ENCODE assay signal across 8 cellular contexts in genomic region chr11:64866173-64866491, GRCh38.
DNase-seq lines count a peak whose midpoint lies in the region; ATAC-seq and TF ChIP-seq lines count a peak whose summit lies in the region.
"Had no signal": no experiment of that assay in that cellular context is flagged by ENCODE, and none has a peak within 500 bp of the region (broad histone marks: within the 10 kb centered on the region; RNA-seq: fewer than 3 reads in every experiment).

No MANE protein-coding gene starts in this region.

- H3K27me3 Mint-ChIP-seq in activated naive CD4-positive, alpha-beta T cell treated with anti-CD3 and anti-CD28 coated beads, Interleukin-2, amount 10 ng/mL, durations not matched to agents 7 days and 5 days, result no peaks in the 10 kb centered on the region

- peak overlapping the region; percentile 64 for H3K27ac ChIP-seq in epithelial cell of prostate
- peak overlapping the region; percentile 91 to 97 for H3K27ac ChIP-seq in tibial artery
- H3K27ac ChIP-seq: C4-2B had no signal

- peaks cover 93% of the 10 kb centered on the region for H3K4me1 Mint-ChIP-seq in activated naive CD4-positive, alpha-beta T cell treated with anti-CD3 and anti-CD28 coated beads, Interleukin-2, amount 10 ng/mL, durations not matched to agents 7 days and 5 days

- peaks cover 45% of the 10 kb centered on the region for H3K36me3 Mint-ChIP-seq in activated naive CD4-positive, alpha-beta T cell treated with anti-CD3 and anti-CD28 coated beads, Interleukin-2, amount 10 ng/mL, durations not matched to agents 7 days and 5 days

- no peak for DNase-seq in activated naive CD4-positive, alpha-beta T cell treated with anti-CD3 and anti-CD28 coated beads, Interleukin-2, amount 10 ng/mL, durations not matched to agents 7 days and 5 days
- DNase-seq in activated naive CD4-positive, alpha-beta T cell (lab: John Stamatoyannopoulos, UW), result no peak
- no peak for DNase-seq in epithelial cell of prostate (ENCODE audit: low read depth, low spot score)
- no peak for DNase-seq in tibial artery
- DNase-seq: activated CD8-positive, alpha-beta memory T cell treated with anti-CD3 and anti-CD28 coated beads for 24 hours had no signal

- peaks cover 0 to 12% (median 2%) of the 10 kb centered on the region in 3 donors for H3K36me3 ChIP-seq in tibial artery

- no peak overlapping the region for H3K4me3 Mint-ChIP-seq in activated naive CD4-positive, alpha-beta T cell treated with anti-CD3 and anti-CD28 coated beads, Interleukin-2, amount 10 ng/mL, durations not matched to agents 7 days and 5 days

- ATAC-seq in GM21576 (IDR thresholded peaks at IDR 0.05; ENCODE audit: unreplicated experiment) (no peak), HG02884 (IDR thresholded peaks at IDR 0.05; ENCODE audit: unreplicated experiment) (no peak)

- intact Hi-C loops in tibial artery (cut with DNase I; ENCODE audit: low total_unique reads), result no loop called here

- H3K9me3 Mint-ChIP-seq in activated naive CD4-positive, alpha-beta T cell treated with anti-CD3 and anti-CD28 coated beads, Interleukin-2, amount 10 ng/mL, durations not matched to agents 7 days and 5 days, result no peaks in the 10 kb centered on the region

- H3K4me3 ChIP-seq in tibial artery, result no peak overlapping the region

- H3K27me3 ChIP-seq in tibial artery, result no peaks in the 10 kb centered on the region

- peak overlapping the region; percentile 100 for H3K27ac Mint-ChIP-seq in activated naive CD4-positive, alpha-beta T cell treated with anti-CD3 and anti-CD28 coated beads, Interleukin-2, amount 10 ng/mL, durations not matched to agents 7 days and 5 days

- CTCF ChIA-PET in activated naive CD4-positive, alpha-beta T cell treated with anti-CD3 and anti-CD28 coated beads, Interleukin-2, amount 10 ng/mL, durations not matched to agents 7 days and 5 days (lab: Charles Lee), result interaction anchor here (1.3 to 12.0 kb wide), 4 partner anchors 12 to 28 kb away, joined by 4 to 145 read pairs (median 56); partner anchors contain the start of gene EHD1

- H3K4me1 ChIP-seq in tibial artery, result peaks cover 9 to 99% (median 91%) of the 10 kb centered on the region in 4 donors

- no peaks in the 10 kb centered on the region for H3K9me3 ChIP-seq in tibial artery

- no peak for TF ChIP-seq CTCF in tibial artery (IDR thresholded peaks at IDR 0.05)
